22 cellular contexts compared by ENCODE assay signal in the genomic region with DNA sequence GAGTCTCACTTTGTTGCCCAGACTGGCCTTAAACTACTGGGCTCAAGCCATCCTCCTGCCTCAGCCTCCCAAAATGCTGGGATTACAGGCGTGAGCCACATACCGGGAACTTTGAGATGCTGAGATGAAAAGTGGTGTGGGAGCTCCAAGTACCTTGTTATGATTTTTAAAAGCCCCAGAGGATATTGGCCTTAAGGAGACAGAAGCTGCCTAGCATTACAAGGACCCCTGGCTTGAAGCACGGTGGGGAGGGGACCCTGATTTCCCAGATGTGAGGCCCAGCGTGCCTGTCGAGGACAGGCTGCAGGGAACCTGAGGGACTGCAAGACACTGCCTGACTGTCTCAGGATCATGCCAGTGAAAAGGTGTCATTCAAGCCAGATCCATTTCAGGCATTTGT.
"Had no signal": no experiment of that assay in that cellular context is flagged by ENCODE, and none has a peak within 500 bp of the region (broad histone marks: within the 10 kb centered on the region; RNA-seq: fewer than 3 reads in every experiment).

No MANE protein-coding gene starts in this region.

- H3K4me3 ChIP-seq: esophagus squamous epithelium, gastrocnemius medialis, heart right ventricle, left lung, lung had no signal

- H3K9me3 Mint-ChIP-seq: effector memory CD8-positive, alpha-beta T cell; endodermal cell; memory B cell had no signal

- H3K27me3 ChIP-seq: esophagus squamous epithelium, gastrocnemius medialis, heart right ventricle, left lung had no signal

- H3K27ac ChIP-seq: epithelial cell of prostate, esophagus squamous epithelium, gastrocnemius medialis, heart right ventricle, left lung had no signal

- H3K9me3 ChIP-seq: esophagus squamous epithelium, gastrocnemius medialis, heart right ventricle, left lung had no signal

- ATAC-seq: effector memory CD8-positive, alpha-beta T cell; esophagus mucosa; gastrocnemius medialis; heart right ventricle; left cardiac atrium; left lung; left ventricle myocardium superior had no signal

- H3K27ac Mint-ChIP-seq: effector memory CD8-positive, alpha-beta T cell; endodermal cell; memory B cell had no signal

- H3K4me3 Mint-ChIP-seq: effector memory CD8-positive, alpha-beta T cell; endodermal cell; memory B cell had no signal

- H3K27me3 Mint-ChIP-seq: effector memory CD8-positive, alpha-beta T cell; memory B cell had no signal

- H3K36me3 ChIP-seq: esophagus squamous epithelium, gastrocnemius medialis, heart right ventricle, left lung had no signal

- DNase-seq: cortex of kidney; effector CD8-positive, alpha-beta T cell; effector memory CD8-positive, alpha-beta T cell; endodermal cell; erythroblast; esophagus squamous epithelium; foreskin melanocyte; gastrocnemius medialis; glutamatergic neuron; head of caudate nucleus; heart right ventricle; hippocampal formation; left cardiac atrium; left lung; left ventricle myocardium superior; mammary epithelial cell; mesendoderm; midbrain had no signal

- H3K4me1 ChIP-seq: esophagus squamous epithelium, left lung had no signal
